1 cellular context compared by ENCODE assay signal in genomic region chr20:41214202-41214601, GRCh38.
TF ChIP-seq lines count a peak whose summit lies in the region.

No MANE protein-coding gene starts in this region.

TF ChIP-seq in GM23338, 12 proteins besides CTCF, POLR2A, EP300 and RAD21 (continued from another document):
- TF ChIP-seq ZNF462 (CRISPR knock-in tag; IDR thresholded peaks at IDR 0.05): no peak
